In the genomic region with DNA sequence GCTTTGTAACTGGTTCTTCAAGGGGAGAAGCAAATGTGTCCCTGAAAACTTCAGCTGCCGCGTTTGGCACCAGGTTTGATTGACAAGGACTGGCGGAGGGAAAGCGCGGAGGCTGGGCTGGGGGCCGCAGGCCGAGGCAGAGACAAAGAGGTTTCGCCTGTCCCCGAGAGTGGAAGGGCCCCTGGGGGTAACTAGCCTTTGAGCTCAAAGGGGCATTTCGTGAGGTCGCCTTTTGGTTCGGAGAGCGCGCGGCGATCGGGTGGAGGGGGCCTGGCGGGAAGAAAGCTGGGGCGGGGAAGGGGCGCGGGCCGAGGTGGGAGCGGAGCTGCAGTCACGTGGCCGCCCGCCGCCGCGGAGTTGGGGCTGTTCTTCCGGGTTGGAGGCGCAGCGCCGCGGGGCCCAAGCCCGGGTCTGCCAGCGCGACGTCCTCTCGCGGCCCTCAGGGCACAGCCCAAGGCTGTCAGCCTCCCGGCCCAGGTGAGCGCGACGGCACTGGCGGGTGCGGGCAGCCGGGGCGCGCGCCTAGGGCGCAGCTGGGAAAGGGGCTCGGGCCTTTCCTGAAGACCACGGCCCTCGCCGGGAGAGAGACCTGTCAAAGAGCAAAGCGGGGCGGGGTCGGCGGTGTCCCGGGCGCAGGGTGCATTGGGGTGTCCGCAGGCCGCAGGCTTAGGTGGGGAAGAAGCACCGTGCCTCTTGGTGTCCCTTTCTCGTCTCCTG, we compare ENCODE assay signal across 1 cellular context.
TF ChIP-seq lines count a peak whose summit lies in the region.

A gene (plus strand): TSS at position 363 of the 717 bp plus-strand sequence. CDS start 6,016 bp downstream, outside the sequence.

TF ChIP-seq in endothelial cell of umbilical vein, 7 proteins besides CTCF, POLR2A, EP300 and RAD21:
- TF ChIP-seq POLR2AphosphoS5 (IDR thresholded peaks at IDR 0.05; ENCODE audit: insufficient read depth, low read depth, low read length), result peak; percentile 34
- TF ChIP-seq MYC (IDR thresholded peaks at IDR 0.05; ENCODE audit: low read depth, low read length), result peak; percentile 12
- TF ChIP-seq FOS (IDR thresholded peaks at IDR 0.05; ENCODE audit: borderline replicate concordance, insufficient read depth, low read length), result no peak
- no peak for TF ChIP-seq EZH2 (IDR thresholded peaks at IDR 0.05; ENCODE audit: borderline replicate concordance, low read depth, low read length, severe bottlenecking)
- no peak for TF ChIP-seq JUN (IDR thresholded peaks at IDR 0.05; ENCODE audit: borderline replicate concordance, insufficient read depth, insufficient read length, low read depth)
- TF ChIP-seq, protein P1, sequence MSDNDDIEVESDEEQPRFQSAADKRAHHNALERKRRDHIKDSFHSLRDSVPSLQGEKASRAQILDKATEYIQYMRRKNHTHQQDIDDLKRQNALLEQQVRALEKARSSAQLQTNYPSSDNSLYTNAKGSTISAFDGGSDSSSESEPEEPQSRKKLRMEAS (IDR thresholded peaks at IDR 0.05; ENCODE audit: insufficient read depth, insufficient read length), result peak; percentile 70
TF ChIP-seq in endothelial cell of umbilical vein: peak in this region for 3.
